8 cellular contexts compared by ENCODE assay signal in genomic region chr1:231866392-231867331, GRCh38.
A peak's percentile ranks its signal among the peaks of the same experiment; 100 is the strongest.
DNase-seq lines count a peak whose midpoint lies in the region; ATAC-seq and FAIRE-seq lines count a peak whose summit lies in the region.

No MANE protein-coding gene starts in this region.

- peak; percentile 54 for FAIRE-seq in A204.1 (lab: Jason Lieb, UNC)

- DNase-seq in GM19238 (ENCODE audit: insufficient read length, low spot score) (peak; percentile 8), NCI-H2196 treated with DMSO at 0.1 percent for 48 hours (lab: John Stamatoyannopoulos, UW; ENCODE audit: unreplicated experiment) (peak; percentile 48), dermis microvascular lymphatic vessel endothelial cell (ENCODE audit: low read depth in 2 of 2) (peak; percentile 26 to 67), medulla oblongata (ENCODE audit: extremely low spot score) (peak; percentile 87)
- DNase-seq in activated CD4-positive, alpha-beta T cell treated with anti-CD3 and anti-CD28 coated beads, Interleukin-2, amount 50 U/mL, for 1 hour, result peak; percentile 56
- peak; percentile 8 to 25 for DNase-seq in stimulated activated CD8-positive, alpha-beta memory T cell treated with anti-CD3 and anti-CD28 coated beads, Interleukin-4, amount 100 ng/mL, for 1 hour (ENCODE audit: low read depth in 2 of 2, low spot score in 1 of 2)

- no peak for ATAC-seq in GM21515 (IDR thresholded peaks at IDR 0.05; ENCODE audit: unreplicated experiment)

Comparison
In these comparisons a context has a peak if more than half of its experiments do, and no peak if none do; other contexts are left out.
1. DNase-seq: peak in every context shown above with its lines; median percentile 87 in medulla oblongata; 56 in activated CD4-positive, alpha-beta T cell treated with anti-CD3 and anti-CD28 coated beads, Interleukin-2, amount 50 U/mL, for 1 hour; 48 in NCI-H2196 treated with DMSO at 0.1 percent for 48 hours; 46 in dermis microvascular lymphatic vessel endothelial cell; 16 in stimulated activated CD8-positive, alpha-beta memory T cell treated with anti-CD3 and anti-CD28 coated beads, Interleukin-4, amount 100 ng/mL, for 1 hour; 8 in GM19238.